8 cellular contexts compared by ENCODE assay signal in genomic region chr1:92482404-92482664, GRCh38. TPM values are rescaled to one million over a fixed set of nuclear protein-coding genes. Genes with fewer than 3 reads are reported as not detected.
DNase-seq lines count a peak whose midpoint lies in the region; ATAC-seq and TF ChIP-seq lines count a peak whose summit lies in the region.

No MANE protein-coding gene starts in this region.

- TF ChIP-seq POLR2A in IMR-90 (IDR thresholded peaks at IDR 0.05; ENCODE audit: low read depth, low read length) = no peak

- H3K23ac ChIP-seq in IMR-90 (ENCODE audit: low read depth, low read length) = peak overlapping the region; percentile 56; the same call in 1 of the 2 replicates

- H2BK120ac ChIP-seq in IMR-90 (ENCODE audit: low read depth, low read length) = no peak overlapping the region

- TF ChIP-seq CTCF in IMR-90 (conservative IDR thresholded peaks at IDR 0.05; ENCODE audit: low read depth, low read length) (no peak), endothelial cell (IDR thresholded peaks at IDR 0.05; ENCODE audit: unreplicated experiment) (no peak), nephron progenitor cell (IDR thresholded peaks at IDR 0.05) (no peak)

- H3K56ac ChIP-seq in IMR-90 (ENCODE audit: extremely low read depth, insufficient read depth, low read length) = no peak overlapping the region

- in situ Hi-C loops in IMR-90 (cut with MboI; ENCODE audit: low sequenced_read_pairs) = no loop called here

- peak overlapping the region; percentile 91 for H3K9ac ChIP-seq in BLaER1
- H3K9ac ChIP-seq in IMR-90 (ENCODE audit: low read depth, low read length) = no peak overlapping the region

- H3K4me2 ChIP-seq in BLaER1 = peak overlapping the region; percentile 91
- H3K4me2 ChIP-seq in IMR-90 (ENCODE audit: low read depth, low read length) = peak overlapping the region; percentile 28; the same call in 1 of the 2 replicates

- H3K4me3 Mint-ChIP-seq in endothelial cell (ENCODE audit: unreplicated experiment) (peak overlapping the region; percentile 78), nephron progenitor cell (peak overlapping the region; percentile 66)

- no peak overlapping the region for H4K5ac ChIP-seq in IMR-90 (ENCODE audit: low read depth, low read length)

- H2AK5ac ChIP-seq in IMR-90 (ENCODE audit: low read depth, low read length) = no peak overlapping the region

- H3K27me3 ChIP-seq in BLaER1 (peaks cover 17% of the 10 kb centered on the region), IMR-90 (ENCODE audit: control insufficient read depth, insufficient read depth, low read length) (peaks cover 96% of the 10 kb centered on the region)

- H3K4me3 ChIP-seq in BLaER1 = peak overlapping the region; percentile 73
- H3K4me3 ChIP-seq in IMR-90 (ENCODE audit: insufficient read depth, low read depth, low read length) = no peak overlapping the region

- peak overlapping the region; percentile 97 for H3K27ac ChIP-seq in BLaER1
- H3K27ac ChIP-seq in IMR-90 (ENCODE audit: insufficient read depth, low read length) = no peak overlapping the region

- DNase-seq in IMR-90 (no peak), endothelial cell (ENCODE audit: low spot score) (no peak), nephron progenitor cell (no peak), superior temporal gyrus (ENCODE audit: extremely low spot score) (no peak), NCI-H1436 (lab: John Stamatoyannopoulos, UW) (no peak), NCI-H1694 treated with DMSO at 0.1 percent for 48 hours (lab: John Stamatoyannopoulos, UW) (no peak)

- CTCF ChIA-PET in IMR-90 (lab: Yijun Ruan, JAX) = no interaction called here

- no peak for TF ChIP-seq RAD21 in IMR-90 (IDR thresholded peaks at IDR 0.05; ENCODE audit: low read length)

- peaks cover 8% of the 10 kb centered on the region for H3K36me3 Mint-ChIP-seq in endothelial cell (ENCODE audit: low read depth, unreplicated experiment)
- H3K36me3 Mint-ChIP-seq in nephron progenitor cell (ENCODE audit: low read depth) = no peaks in the 10 kb centered on the region

- POLR2A ChIA-PET in IMR-90 (lab: Charles Lee; ENCODE audit: unreplicated experiment) = no interaction called here

- H3K9me1 ChIP-seq in IMR-90 (ENCODE audit: insufficient read depth, low read length) = no peaks in the 10 kb centered on the region

- H3K4me1 ChIP-seq in BLaER1 (peaks cover 45% of the 10 kb centered on the region), IMR-90 (ENCODE audit: control insufficient read depth, insufficient read depth, low read length) (peaks cover 8% of the 10 kb centered on the region)

- H3K18ac ChIP-seq in IMR-90 (ENCODE audit: low read depth, low read length) = no peak overlapping the region

- H2BK15ac ChIP-seq in IMR-90 (ENCODE audit: low read depth, low read length) = no peak overlapping the region

- H3K27ac Mint-ChIP-seq in endothelial cell (ENCODE audit: unreplicated experiment) (no peak overlapping the region), nephron progenitor cell (no peak overlapping the region)

- no peak overlapping the region for H2BK5ac ChIP-seq in IMR-90 (ENCODE audit: low read depth, low read length, poor library complexity, severe bottlenecking)

- intact Hi-C loops in IMR-90 (cut with micrococcal nuclease) = loop anchor here (10.0 kb wide), 1 partner anchor 352 kb away; the partner anchor contains the start of gene RPL5

- no peak overlapping the region for H4K91ac ChIP-seq in IMR-90 (ENCODE audit: insufficient read depth, low read depth, low read length)

- peaks cover 35% of the 10 kb centered on the region for H3K4me1 Mint-ChIP-seq in endothelial cell (ENCODE audit: unreplicated experiment)
- H3K4me1 Mint-ChIP-seq in nephron progenitor cell = peaks cover 50% of the 10 kb centered on the region

- no peak overlapping the region for H3K14ac ChIP-seq in IMR-90 (replicated peaks; ENCODE audit: low read depth, low read length)

- 3% methylated on average over 13 of the region's 15 CpGs; no CpG with 5 or more reads in 1 of the 2 experiments for WGBS in IMR-90 (ENCODE audit: extremely low coverage in 2 of 2, insufficient read length in 1 of 2), 2 experiments

- dilution Hi-C loops in IMR-90 (cut with HindIII; ENCODE audit: low sequenced_read_pairs, unreplicated experiment) = no loop called here

- H3K9me3 ChIP-seq in BLaER1 (peaks cover 15% of the 10 kb centered on the region), IMR-90 (ENCODE audit: control insufficient read depth, insufficient read depth, low read length) (peaks cover 13% of the 10 kb centered on the region; the same call in 1 of the 2 replicates)

- no peak overlapping the region for H4K8ac ChIP-seq in IMR-90 (ENCODE audit: low read depth in 2 of 2, low read length in 2 of 2)

- H3K4ac ChIP-seq in IMR-90 (ENCODE audit: low read depth, low read length) = no peak overlapping the region

- H2AFZ ChIP-seq in IMR-90 (replicated peaks; ENCODE audit: low read length, poor library complexity) = peak overlapping the region; percentile 79

- H3K36me3 ChIP-seq in BLaER1 (peaks cover 47% of the 10 kb centered on the region), IMR-90 (ENCODE audit: control insufficient read depth, insufficient read depth, low read length) (no peaks in the 10 kb centered on the region)

- no peaks in the 10 kb centered on the region for H3K79me1 ChIP-seq in IMR-90 (ENCODE audit: low read depth in 1 of 2, low read length in 2 of 2)

- ATAC-seq in IMR-90 (ENCODE audit: low read depth) (no peak), HG02973 (IDR thresholded peaks at IDR 0.05; ENCODE audit: unreplicated experiment) (no peak)

- no TSS peak for BruUV-seq in IMR-90 (replicated peaks; lab: Mats Ljungman, UMichigan)

- H2BK20ac ChIP-seq in IMR-90 (ENCODE audit: low read depth, low read length) = no peak overlapping the region

- no peaks in the 10 kb centered on the region for H3K9me3 Mint-ChIP-seq in endothelial cell (ENCODE audit: unreplicated experiment)
- H3K9me3 Mint-ChIP-seq in nephron progenitor cell = peaks cover 4% of the 10 kb centered on the region

- H4K20me1 ChIP-seq in BLaER1 (peaks cover 18% of the 10 kb centered on the region), IMR-90 (ENCODE audit: insufficient read depth, low read length) (peaks cover 17% of the 10 kb centered on the region)

- H3K27me3 Mint-ChIP-seq in endothelial cell (ENCODE audit: unreplicated experiment) (peaks cover 44% of the 10 kb centered on the region), nephron progenitor cell (ENCODE audit: low read depth, poor library complexity) (peaks cover 99% of the 10 kb centered on the region)

- peak overlapping the region; percentile 5 for H2AK9ac ChIP-seq in IMR-90 (replicated peaks; ENCODE audit: low read depth, low read length, poor library complexity)

TF ChIP-seq in IMR-90, 13 proteins besides CTCF, POLR2A, EP300 and RAD21:
- TF ChIP-seq CEBPB (IDR thresholded peaks at IDR 0.05; ENCODE audit: low read depth, low read length) (no peak), MAFK (IDR thresholded peaks at IDR 0.05; ENCODE audit: low read depth, low read length) (no peak), ELK1 (IDR thresholded peaks at IDR 0.05; ENCODE audit: borderline replicate concordance, low read depth, low read length) (no peak), MAZ (IDR thresholded peaks at IDR 0.05; ENCODE audit: borderline replicate concordance, low read depth, low read length) (no peak), USF2 (IDR thresholded peaks at IDR 0.05; ENCODE audit: low read depth, low read length) (no peak), RCOR1 (IDR thresholded peaks at IDR 0.05; ENCODE audit: insufficient replicate concordance, low read length) (no peak), CHD1 (IDR thresholded peaks at IDR 0.05; ENCODE audit: low read depth, low read length) (no peak), SMC3 (IDR thresholded peaks at IDR 0.05; ENCODE audit: low read depth, low read length) (no peak), RFX5 (IDR thresholded peaks at IDR 0.05; ENCODE audit: low read depth, low read length) (no peak), BHLHE40 (IDR thresholded peaks at IDR 0.05; ENCODE audit: low read depth, low read length) (no peak), MXI1 (IDR thresholded peaks at IDR 0.05; ENCODE audit: borderline replicate concordance, low read depth, low read length) (no peak), NFE2L2 (IDR thresholded peaks at IDR 0.05; ENCODE audit: low read depth, low read length) (no peak), FOS (IDR thresholded peaks at IDR 0.05; ENCODE audit: low read depth, low read length) (no peak)

RNA-seq across cellular contexts. Expression of gene GFI1, which starts 4.4 kb away (rescaled TPM):
- total RNA-seq in IMR-90 (2012; rRNA removed) (under 0.01 TPM in 2 replicates), endothelial cell (ENCODE audit: unreplicated experiment) (0.26 TPM)
- polyA plus RNA-seq in IMR-90 (2012; rRNA removed) = 0.16 and 0.21 TPM in 2 replicates
- 0.05 and 0.12 TPM in 2 replicates for polyA plus RNA-seq in IMR-90 (2012; cell fraction: cytosol; rRNA removed)
- 0.85 and 1.0 TPM in 2 replicates for polyA plus RNA-seq in IMR-90 (2012; cell fraction: nucleus; rRNA removed; ENCODE audit: low replicate concordance)
